Comparison of ENCODE assay signal across 11 cellular contexts in the genomic region with DNA sequence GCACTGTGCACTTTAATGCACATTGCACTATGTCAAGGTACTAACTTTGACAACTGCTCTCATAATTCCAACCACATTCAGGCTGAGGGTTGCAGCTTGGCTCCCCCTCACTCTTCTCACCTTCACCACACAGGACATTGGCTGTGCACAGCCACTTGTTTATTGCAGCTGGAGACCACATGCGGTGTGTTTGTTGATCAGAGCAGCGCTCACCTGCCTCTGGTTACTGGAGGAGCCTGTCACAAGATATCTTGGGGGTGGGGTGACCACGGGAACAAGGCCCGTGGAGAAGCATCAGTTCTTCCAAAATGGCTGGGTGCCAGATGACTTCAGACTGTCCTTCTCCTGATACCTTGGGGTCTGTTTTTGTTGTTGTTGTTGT. TPM values are rescaled to one million over a fixed set of nuclear protein-coding genes. Genes with fewer than 3 reads are reported as not detected.
DNase-seq lines count a peak whose midpoint lies in the region; ATAC-seq and TF ChIP-seq lines count a peak whose summit lies in the region.
"Had no signal": no experiment of that assay in that cellular context is flagged by ENCODE, and none has a peak within 500 bp of the region (broad histone marks: within the 10 kb centered on the region; RNA-seq: fewer than 3 reads in every experiment).

No MANE protein-coding gene starts in this region.

- H3K27ac Mint-ChIP-seq in activated naive CD4-positive, alpha-beta T cell treated with anti-CD3 and anti-CD28 coated beads for 36 hours, result no peak overlapping the region

- H3K9me3 ChIP-seq in ascending aorta (no peaks in the 10 kb centered on the region), testis (no peaks in the 10 kb centered on the region)

- H3K27me3 ChIP-seq in ascending aorta (no peaks in the 10 kb centered on the region), testis (no peaks in the 10 kb centered on the region)

- TF ChIP-seq POLR2A in testis (IDR thresholded peaks at IDR 0.05) (no peak), erythroblast (IDR thresholded peaks at IDR 0.05; ENCODE audit: low read length) (no peak)

- H3K4me3 ChIP-seq in ascending aorta, result no peak overlapping the region
- no peak overlapping the region for H3K4me3 ChIP-seq in testis

- TF ChIP-seq CTCF in ascending aorta (IDR thresholded peaks at IDR 0.05) (no peak), testis (IDR thresholded peaks at IDR 0.05) (no peak)

- no peak overlapping the region for H3K4me3 Mint-ChIP-seq in activated naive CD4-positive, alpha-beta T cell treated with anti-CD3 and anti-CD28 coated beads for 36 hours

- CTCF ChIA-PET in activated naive CD4-positive, alpha-beta T cell treated with anti-CD3 and anti-CD28 coated beads for 36 hours (lab: Charles Lee), result interaction anchor here (0.7 kb wide), 1 partner anchor 22 kb away, joined by 3 read pairs; the partner anchor contains the start of gene HEATR9

- WGBS in testis, 2 donors, result 60 to 61% methylated on average over 4 of the region's 4 CpGs

- no peaks in the 10 kb centered on the region for H3K36me3 ChIP-seq in ascending aorta
- H3K36me3 ChIP-seq in testis (ENCODE audit: low read depth, missing control alignments), result no peaks in the 10 kb centered on the region

- H3K27ac ChIP-seq in ascending aorta (no peak overlapping the region), testis (no peak overlapping the region)
- H3K27ac ChIP-seq: C4-2B had no signal

- ATAC-seq in HG03342 (IDR thresholded peaks at IDR 0.05; ENCODE audit: unreplicated experiment), result no peak
- no peak for ATAC-seq in GM19035 (IDR thresholded peaks at IDR 0.05; ENCODE audit: unreplicated experiment)

- H3K36me3 Mint-ChIP-seq in activated naive CD4-positive, alpha-beta T cell treated with anti-CD3 and anti-CD28 coated beads for 36 hours (ENCODE audit: low read depth), result no peaks in the 10 kb centered on the region

- no peaks in the 10 kb centered on the region for H3K27me3 Mint-ChIP-seq in activated naive CD4-positive, alpha-beta T cell treated with anti-CD3 and anti-CD28 coated beads for 36 hours (ENCODE audit: low read depth)

- intact Hi-C loops in activated naive CD4-positive, alpha-beta T cell treated with anti-CD3 and anti-CD28 coated beads for 36 hours (cut with micrococcal nuclease), result no loop called here
- intact Hi-C loops in ascending aorta (cut with DNase I) (no loop called here), testis (cut with DNase I; ENCODE audit: low total_unique reads) (no loop called here)

- no peaks in the 10 kb centered on the region for H3K9me3 Mint-ChIP-seq in activated naive CD4-positive, alpha-beta T cell treated with anti-CD3 and anti-CD28 coated beads for 36 hours

- peak; percentile 6 for DNase-seq in activated naive CD4-positive, alpha-beta T cell treated with anti-CD3 and anti-CD28 coated beads for 36 hours
- no peak for DNase-seq in activated naive CD4-positive, alpha-beta T cell treated with anti-CD3 and anti-CD28 coated beads, Interleukin-2, amount 50 U/mL, for 16 hours
- DNase-seq in NCI-H2196 treated with DMSO at 0.1 percent for 48 hours (lab: John Stamatoyannopoulos, UW; ENCODE audit: unreplicated experiment) (peak; percentile 48), ascending aorta (ENCODE audit: low spot score in 2 of 2) (peak; percentile 26 to 70), testis (peak; percentile 17), erythroblast (lab: John Stamatoyannopoulos, UW) (no peak)

- H3K4me1 ChIP-seq in ascending aorta, result no peaks in the 10 kb centered on the region
- H3K4me1 ChIP-seq in testis, result no peaks in the 10 kb centered on the region

- peaks cover 22% of the 10 kb centered on the region for H3K4me1 Mint-ChIP-seq in activated naive CD4-positive, alpha-beta T cell treated with anti-CD3 and anti-CD28 coated beads for 36 hours (ENCODE audit: low read depth)

RNA-seq across cellular contexts. Expression of gene CCL5, which starts 10.6 kb away (rescaled TPM):
- 1 to 10 TPM; 1.9 to 2.5 TPM for total RNA-seq in activated naive CD4-positive, alpha-beta T cell treated with anti-CD3 and anti-CD28 coated beads for 36 hours
- total RNA-seq in ascending aorta (43.2 TPM), testis (under 1 TPM in 1 of 2 donors, not detected in 1; 0.87 TPM)
- polyA plus RNA-seq in testis (ENCODE audit: insufficient read depth, low read depth, low replicate concordance), result 16.2 TPM

RNA-seq across cellular contexts. Expression of gene HEATR9, which starts 22.1 kb away (rescaled TPM):
- total RNA-seq in activated naive CD4-positive, alpha-beta T cell treated with anti-CD3 and anti-CD28 coated beads for 36 hours, result not detected
- total RNA-seq in ascending aorta (not detected), testis (1 to 10 TPM; 6.1 to 7.8 TPM)
- polyA plus RNA-seq in testis (ENCODE audit: insufficient read depth, low read depth, low replicate concordance), result 28.3 TPM
- total RNA-seq: left lobe of liver had no signal

RNA-seq across cellular contexts. Expression of gene RDM1, which starts 39.8 kb away (rescaled TPM):
- 10 to 100 TPM; 18.6 to 21.6 TPM for total RNA-seq in activated naive CD4-positive, alpha-beta T cell treated with anti-CD3 and anti-CD28 coated beads for 36 hours
- not detected for total RNA-seq in ascending aorta
- 10 to 100 TPM in 1 of 2 donors, 1 to 10 TPM in 1; 9.6 to 18.6 TPM for total RNA-seq in testis
- 19.3 TPM for polyA plus RNA-seq in testis (ENCODE audit: insufficient read depth, low read depth, low replicate concordance)
- total RNA-seq: left lobe of liver had no signal

RNA-seq across cellular contexts. Expression of gene LYZL6, which starts 52.7 kb away (rescaled TPM):
- total RNA-seq in activated naive CD4-positive, alpha-beta T cell treated with anti-CD3 and anti-CD28 coated beads for 36 hours, result not detected
- total RNA-seq in ascending aorta (not detected), testis (10 to 100 TPM; 22.9 to 38.7 TPM)
- 82.6 TPM for polyA plus RNA-seq in testis (ENCODE audit: insufficient read depth, low read depth, low replicate concordance)
- total RNA-seq: activated CD8-positive, alpha-beta memory T cell treated with anti-CD3 and anti-CD28 coated beads for 36 hours; left lobe of liver had no signal

Comparison
In these comparisons a context has a peak if more than half of its experiments do, and no peak if none do; other contexts are left out.
1. DNase-seq: peak in activated naive CD4-positive, alpha-beta T cell treated with anti-CD3 and anti-CD28 coated beads for 36 hours (single experiment), NCI-H2196 treated with DMSO at 0.1 percent for 48 hours (single experiment), ascending aorta (2 of 2) and testis (single experiment); none in activated naive CD4-positive, alpha-beta T cell treated with anti-CD3 and anti-CD28 coated beads, Interleukin-2, amount 50 U/mL, for 16 hours (single experiment) and erythroblast (0 of 2).
2. RNA of gene CCL5, which starts 10.6 kb away (total RNA-seq): 43.2 TPM in ascending aorta (single experiment); 1.9 to 2.5 TPM in activated naive CD4-positive, alpha-beta T cell treated with anti-CD3 and anti-CD28 coated beads for 36 hours and 0.87 TPM in testis; every median in the first group is over 10 times any median in the second.
3. RNA of gene RDM1, which starts 39.8 kb away (total RNA-seq): 18.6 to 21.6 TPM in activated naive CD4-positive, alpha-beta T cell treated with anti-CD3 and anti-CD28 coated beads for 36 hours and 9.6 to 18.6 TPM in testis; not detected in ascending aorta (single experiment); every median in the first group is over 10 times any median in the second.